In the genomic region with DNA sequence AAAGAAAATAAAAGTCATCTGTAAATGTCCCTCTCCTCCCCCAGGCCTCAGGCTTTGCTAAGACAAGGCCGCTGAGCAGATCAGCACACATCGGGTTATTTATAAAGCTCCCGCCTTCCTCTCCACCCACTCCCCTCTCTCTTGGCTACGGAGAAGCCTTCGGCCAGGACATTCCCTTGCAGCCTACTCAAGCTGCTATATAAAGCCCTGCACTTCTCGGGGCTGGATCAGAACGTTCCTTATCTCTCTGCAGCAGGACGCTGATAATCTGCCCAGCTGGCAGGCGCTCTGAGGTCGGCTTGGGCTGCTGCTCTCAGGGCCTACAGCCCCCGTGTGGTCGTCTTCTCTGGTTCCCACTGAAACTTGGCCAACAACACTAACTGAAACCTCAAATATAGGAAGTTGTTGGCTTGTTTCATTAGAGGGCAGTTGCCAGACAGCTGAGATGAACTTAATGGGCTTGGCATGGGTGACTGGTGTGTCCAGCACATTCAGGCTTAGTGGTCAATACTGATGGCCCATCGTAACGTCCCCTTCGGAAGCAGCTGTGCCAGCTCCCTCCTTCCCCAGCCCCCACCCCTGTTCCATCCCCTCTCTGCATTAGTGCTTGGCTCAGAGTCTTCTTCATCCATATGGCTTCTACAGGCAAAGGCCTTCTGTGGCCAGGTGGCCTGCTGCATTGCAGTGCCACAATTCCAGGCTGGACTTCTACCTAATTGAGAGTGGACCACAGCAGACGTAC, we compare ENCODE assay signal across 1 cellular context.
TF ChIP-seq lines count a peak whose summit lies in the region.

No MANE protein-coding gene starts in this region.

TF ChIP-seq in K562, 482 proteins besides CTCF, POLR2A, EP300 and RAD21 (continued from another document and continues in another):
- TF ChIP-seq, protein P1, sequence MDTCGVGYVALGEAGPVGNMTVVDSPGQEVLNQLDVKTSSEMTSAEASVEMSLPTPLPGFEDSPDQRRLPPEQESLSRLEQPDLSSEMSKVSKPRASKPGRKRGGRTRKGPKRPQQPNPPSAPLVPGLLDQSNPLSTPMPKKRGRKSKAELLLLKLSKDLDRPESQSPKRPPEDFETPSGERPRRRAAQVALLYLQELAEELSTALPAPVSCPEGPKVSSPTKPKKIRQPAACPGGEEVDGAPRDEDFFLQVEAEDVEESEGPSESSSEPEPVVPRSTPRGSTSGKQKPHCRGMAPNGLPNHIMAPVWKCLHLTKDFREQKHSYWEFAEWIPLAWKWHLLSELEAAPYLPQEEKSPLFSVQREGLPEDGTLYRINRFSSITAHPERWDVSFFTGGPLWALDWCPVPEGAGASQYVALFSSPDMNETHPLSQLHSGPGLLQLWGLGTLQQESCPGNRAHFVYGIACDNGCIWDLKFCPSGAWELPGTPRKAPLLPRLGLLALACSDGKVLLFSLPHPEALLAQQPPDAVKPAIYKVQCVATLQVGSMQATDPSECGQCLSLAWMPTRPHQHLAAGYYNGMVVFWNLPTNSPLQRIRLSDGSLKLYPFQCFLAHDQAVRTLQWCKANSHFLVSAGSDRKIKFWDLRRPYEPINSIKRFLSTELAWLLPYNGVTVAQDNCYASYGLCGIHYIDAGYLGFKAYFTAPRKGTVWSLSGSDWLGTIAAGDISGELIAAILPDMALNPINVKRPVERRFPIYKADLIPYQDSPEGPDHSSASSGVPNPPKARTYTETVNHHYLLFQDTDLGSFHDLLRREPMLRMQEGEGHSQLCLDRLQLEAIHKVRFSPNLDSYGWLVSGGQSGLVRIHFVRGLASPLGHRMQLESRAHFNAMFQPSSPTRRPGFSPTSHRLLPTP (IDR thresholded peaks at IDR 0.05; ENCODE audit: borderline replicate concordance, extremely low read depth, insufficient read length) = no peak
- TF ChIP-seq ATF1 (CRISPR knock-in tag; IDR thresholded peaks at IDR 0.05) (no peak), ATF1 (tag; IDR thresholded peaks at IDR 0.05) (peak; percentile 80), PHB2 (IDR thresholded peaks at IDR 0.05; ENCODE audit: low read depth) (peak; percentile 91), NR2C1 (IDR thresholded peaks at IDR 0.05) (peak; percentile 61; the same call in 1 of the 2 replicates), NR2C1 (tag; IDR thresholded peaks at IDR 0.05) (peak; percentile 80), ETV5 (CRISPR knock-in tag; IDR thresholded peaks at IDR 0.05; ENCODE audit: low read depth) (peak; percentile 51; the same call in 1 of the 2 replicates), ZNF668 (CRISPR knock-in tag; IDR thresholded peaks at IDR 0.05) (no peak), SRF (CRISPR knock-in tag; IDR thresholded peaks at IDR 0.05) (peak in 1 of 2 experiments; percentile 89; a peak in 1 of 4 replicates), HSF4 (CRISPR knock-in tag; IDR thresholded peaks at IDR 0.05; ENCODE audit: borderline replicate concordance) (no peak), RB1 (IDR thresholded peaks at IDR 0.05; ENCODE audit: low read depth) (peak; percentile 84), MEF2D (tag; conservative IDR thresholded peaks at IDR 0.05; ENCODE audit: low read depth) (peak; percentile 99), KLF10 (CRISPR knock-in tag; IDR thresholded peaks at IDR 0.05) (no peak), FOXK2 (conservative IDR thresholded peaks at IDR 0.05 in 1 of 2, IDR thresholded peaks at IDR 0.05 in 1 of 2; ENCODE audit: low read depth in 2 of 2) (peak in 1 of 2 experiments; percentile 88), ZNF197 (CRISPR knock-in tag; IDR thresholded peaks at IDR 0.05; ENCODE audit: low read depth) (peak; percentile 95; the same call in 1 of the 2 replicates), ZNF311 (CRISPR knock-in tag; IDR thresholded peaks at IDR 0.05) (peak; percentile 86), NONO (IDR thresholded peaks at IDR 0.05; ENCODE audit: low read depth in 2 of 2, low read length in 1 of 2) (peak in 1 of 2 experiments; percentile 96; a peak in 2 of 4 replicates), ZNF75A (CRISPR knock-in tag; IDR thresholded peaks at IDR 0.05) (no peak), ZNF436 (CRISPR knock-in tag; IDR thresholded peaks at IDR 0.05) (no peak), NELFE (IDR thresholded peaks at IDR 0.05; ENCODE audit: insufficient read depth, insufficient read length) (no peak), ZFP1 (CRISPR knock-in tag; IDR thresholded peaks at IDR 0.05) (no peak), ZNF212 (CRISPR knock-in tag; IDR thresholded peaks at IDR 0.05) (0 out of 2 replicates have a peak, but pooled peaks have one; percentile 75), GATAD2B (IDR thresholded peaks at IDR 0.05; ENCODE audit: borderline replicate concordance) (peak; percentile 98), HDAC3 (IDR thresholded peaks at IDR 0.05; ENCODE audit: borderline replicate concordance, partially characterized antibody) (peak; percentile 98), PYGO2 (tag; IDR thresholded peaks at IDR 0.05) (peak; percentile 81), NFE2 (IDR thresholded peaks at IDR 0.05; ENCODE audit: low read depth) (peak; percentile 67), ZNF644 (tag; IDR thresholded peaks at IDR 0.05; ENCODE audit: low read depth) (peak; percentile 92), MAZ (CRISPR knock-in tag; conservative IDR thresholded peaks at IDR 0.05 in 1 of 2, IDR thresholded peaks at IDR 0.05 in 1 of 2) (peak; percentile 94 to 97), ZNF583 (CRISPR knock-in tag; IDR thresholded peaks at IDR 0.05) (peak; percentile 81), NCOA6 (IDR thresholded peaks at IDR 0.05) (no peak)
- TF ChIP-seq, protein P2, sequence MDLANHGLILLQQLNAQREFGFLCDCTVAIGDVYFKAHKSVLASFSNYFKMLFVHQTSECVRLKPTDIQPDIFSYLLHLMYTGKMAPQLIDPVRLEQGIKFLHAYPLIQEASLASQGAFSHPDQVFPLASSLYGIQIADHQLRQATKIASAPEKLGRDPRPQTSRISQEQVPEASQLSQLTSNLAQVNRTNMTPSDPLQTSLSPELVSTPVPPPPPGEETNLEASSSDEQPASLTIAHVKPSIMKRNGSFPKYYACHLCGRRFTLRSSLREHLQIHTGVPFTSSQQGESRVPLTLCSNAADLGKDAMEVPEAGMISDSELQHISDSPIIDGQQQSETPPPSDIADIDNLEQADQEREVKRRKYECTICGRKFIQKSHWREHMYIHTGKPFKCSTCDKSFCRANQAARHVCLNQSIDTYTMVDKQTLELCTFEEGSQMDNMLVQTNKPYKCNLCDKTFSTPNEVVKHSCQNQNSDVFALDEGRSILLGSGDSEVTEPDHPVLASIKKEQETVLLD (IDR thresholded peaks at IDR 0.05) = peak; percentile 86
- TF ChIP-seq, protein P3, sequence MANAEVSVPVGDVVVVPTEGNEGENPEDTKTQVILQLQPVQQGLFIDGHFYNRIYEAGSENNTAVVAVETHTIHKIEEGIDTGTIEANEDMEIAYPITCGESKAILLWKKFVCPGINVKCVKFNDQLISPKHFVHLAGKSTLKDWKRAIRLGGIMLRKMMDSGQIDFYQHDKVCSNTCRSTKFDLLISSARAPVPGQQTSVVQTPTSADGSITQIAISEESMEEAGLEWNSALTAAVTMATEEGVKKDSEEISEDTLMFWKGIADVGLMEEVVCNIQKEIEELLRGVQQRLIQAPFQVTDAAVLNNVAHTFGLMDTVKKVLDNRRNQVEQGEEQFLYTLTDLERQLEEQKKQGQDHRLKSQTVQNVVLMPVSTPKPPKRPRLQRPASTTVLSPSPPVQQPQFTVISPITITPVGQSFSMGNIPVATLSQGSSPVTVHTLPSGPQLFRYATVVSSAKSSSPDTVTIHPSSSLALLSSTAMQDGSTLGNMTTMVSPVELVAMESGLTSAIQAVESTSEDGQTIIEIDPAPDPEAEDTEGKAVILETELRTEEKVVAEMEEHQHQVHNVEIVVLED (CRISPR knock-in tag; IDR thresholded peaks at IDR 0.05) = peak; percentile 59
- TF ChIP-seq, protein P4, sequence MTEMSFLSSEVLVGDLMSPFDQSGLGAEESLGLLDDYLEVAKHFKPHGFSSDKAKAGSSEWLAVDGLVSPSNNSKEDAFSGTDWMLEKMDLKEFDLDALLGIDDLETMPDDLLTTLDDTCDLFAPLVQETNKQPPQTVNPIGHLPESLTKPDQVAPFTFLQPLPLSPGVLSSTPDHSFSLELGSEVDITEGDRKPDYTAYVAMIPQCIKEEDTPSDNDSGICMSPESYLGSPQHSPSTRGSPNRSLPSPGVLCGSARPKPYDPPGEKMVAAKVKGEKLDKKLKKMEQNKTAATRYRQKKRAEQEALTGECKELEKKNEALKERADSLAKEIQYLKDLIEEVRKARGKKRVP (CRISPR knock-in tag; IDR thresholded peaks at IDR 0.05) = peak; percentile 74; the same call in 1 of the 2 replicates
- TF ChIP-seq, protein P5, sequence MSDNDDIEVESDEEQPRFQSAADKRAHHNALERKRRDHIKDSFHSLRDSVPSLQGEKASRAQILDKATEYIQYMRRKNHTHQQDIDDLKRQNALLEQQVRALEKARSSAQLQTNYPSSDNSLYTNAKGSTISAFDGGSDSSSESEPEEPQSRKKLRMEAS (CRISPR knock-in tag; IDR thresholded peaks at IDR 0.05) = peak; percentile 86
- TF ChIP-seq, protein P6, sequence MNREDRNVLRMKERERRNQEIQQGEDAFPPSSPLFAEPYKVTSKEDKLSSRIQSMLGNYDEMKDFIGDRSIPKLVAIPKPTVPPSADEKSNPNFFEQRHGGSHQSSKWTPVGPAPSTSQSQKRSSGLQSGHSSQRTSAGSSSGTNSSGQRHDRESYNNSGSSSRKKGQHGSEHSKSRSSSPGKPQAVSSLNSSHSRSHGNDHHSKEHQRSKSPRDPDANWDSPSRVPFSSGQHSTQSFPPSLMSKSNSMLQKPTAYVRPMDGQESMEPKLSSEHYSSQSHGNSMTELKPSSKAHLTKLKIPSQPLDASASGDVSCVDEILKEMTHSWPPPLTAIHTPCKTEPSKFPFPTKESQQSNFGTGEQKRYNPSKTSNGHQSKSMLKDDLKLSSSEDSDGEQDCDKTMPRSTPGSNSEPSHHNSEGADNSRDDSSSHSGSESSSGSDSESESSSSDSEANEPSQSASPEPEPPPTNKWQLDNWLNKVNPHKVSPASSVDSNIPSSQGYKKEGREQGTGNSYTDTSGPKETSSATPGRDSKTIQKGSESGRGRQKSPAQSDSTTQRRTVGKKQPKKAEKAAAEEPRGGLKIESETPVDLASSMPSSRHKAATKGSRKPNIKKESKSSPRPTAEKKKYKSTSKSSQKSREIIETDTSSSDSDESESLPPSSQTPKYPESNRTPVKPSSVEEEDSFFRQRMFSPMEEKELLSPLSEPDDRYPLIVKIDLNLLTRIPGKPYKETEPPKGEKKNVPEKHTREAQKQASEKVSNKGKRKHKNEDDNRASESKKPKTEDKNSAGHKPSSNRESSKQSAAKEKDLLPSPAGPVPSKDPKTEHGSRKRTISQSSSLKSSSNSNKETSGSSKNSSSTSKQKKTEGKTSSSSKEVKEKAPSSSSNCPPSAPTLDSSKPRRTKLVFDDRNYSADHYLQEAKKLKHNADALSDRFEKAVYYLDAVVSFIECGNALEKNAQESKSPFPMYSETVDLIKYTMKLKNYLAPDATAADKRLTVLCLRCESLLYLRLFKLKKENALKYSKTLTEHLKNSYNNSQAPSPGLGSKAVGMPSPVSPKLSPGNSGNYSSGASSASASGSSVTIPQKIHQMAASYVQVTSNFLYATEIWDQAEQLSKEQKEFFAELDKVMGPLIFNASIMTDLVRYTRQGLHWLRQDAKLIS (CRISPR knock-in tag; IDR thresholded peaks at IDR 0.05) = peak; percentile 86
- TF ChIP-seq, protein P7, sequence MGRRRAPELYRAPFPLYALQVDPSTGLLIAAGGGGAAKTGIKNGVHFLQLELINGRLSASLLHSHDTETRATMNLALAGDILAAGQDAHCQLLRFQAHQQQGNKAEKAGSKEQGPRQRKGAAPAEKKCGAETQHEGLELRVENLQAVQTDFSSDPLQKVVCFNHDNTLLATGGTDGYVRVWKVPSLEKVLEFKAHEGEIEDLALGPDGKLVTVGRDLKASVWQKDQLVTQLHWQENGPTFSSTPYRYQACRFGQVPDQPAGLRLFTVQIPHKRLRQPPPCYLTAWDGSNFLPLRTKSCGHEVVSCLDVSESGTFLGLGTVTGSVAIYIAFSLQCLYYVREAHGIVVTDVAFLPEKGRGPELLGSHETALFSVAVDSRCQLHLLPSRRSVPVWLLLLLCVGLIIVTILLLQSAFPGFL (CRISPR knock-in tag; IDR thresholded peaks at IDR 0.05) = no peak
- TF ChIP-seq, protein P8, sequence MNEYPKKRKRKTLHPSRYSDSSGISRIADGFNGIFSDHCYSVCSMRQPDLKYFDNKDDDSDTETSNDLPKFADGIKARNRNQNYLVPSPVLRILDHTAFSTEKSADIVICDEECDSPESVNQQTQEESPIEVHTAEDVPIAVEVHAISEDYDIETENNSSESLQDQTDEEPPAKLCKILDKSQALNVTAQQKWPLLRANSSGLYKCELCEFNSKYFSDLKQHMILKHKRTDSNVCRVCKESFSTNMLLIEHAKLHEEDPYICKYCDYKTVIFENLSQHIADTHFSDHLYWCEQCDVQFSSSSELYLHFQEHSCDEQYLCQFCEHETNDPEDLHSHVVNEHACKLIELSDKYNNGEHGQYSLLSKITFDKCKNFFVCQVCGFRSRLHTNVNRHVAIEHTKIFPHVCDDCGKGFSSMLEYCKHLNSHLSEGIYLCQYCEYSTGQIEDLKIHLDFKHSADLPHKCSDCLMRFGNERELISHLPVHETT (CRISPR knock-in tag; conservative IDR thresholded peaks at IDR 0.05 in 1 of 2, IDR thresholded peaks at IDR 0.05 in 1 of 2) = peak in 1 of 2 experiments; percentile 91; a peak in 2 of 4 replicates
- TF ChIP-seq, protein P9, sequence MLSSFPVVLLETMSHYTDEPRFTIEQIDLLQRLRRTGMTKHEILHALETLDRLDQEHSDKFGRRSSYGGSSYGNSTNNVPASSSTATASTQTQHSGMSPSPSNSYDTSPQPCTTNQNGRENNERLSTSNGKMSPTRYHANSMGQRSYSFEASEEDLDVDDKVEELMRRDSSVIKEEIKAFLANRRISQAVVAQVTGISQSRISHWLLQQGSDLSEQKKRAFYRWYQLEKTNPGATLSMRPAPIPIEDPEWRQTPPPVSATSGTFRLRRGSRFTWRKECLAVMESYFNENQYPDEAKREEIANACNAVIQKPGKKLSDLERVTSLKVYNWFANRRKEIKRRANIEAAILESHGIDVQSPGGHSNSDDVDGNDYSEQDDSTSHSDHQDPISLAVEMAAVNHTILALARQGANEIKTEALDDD (IDR thresholded peaks at IDR 0.05) = peak; percentile 49; the same call in 1 of the 2 replicates
- TF ChIP-seq, protein P10, sequence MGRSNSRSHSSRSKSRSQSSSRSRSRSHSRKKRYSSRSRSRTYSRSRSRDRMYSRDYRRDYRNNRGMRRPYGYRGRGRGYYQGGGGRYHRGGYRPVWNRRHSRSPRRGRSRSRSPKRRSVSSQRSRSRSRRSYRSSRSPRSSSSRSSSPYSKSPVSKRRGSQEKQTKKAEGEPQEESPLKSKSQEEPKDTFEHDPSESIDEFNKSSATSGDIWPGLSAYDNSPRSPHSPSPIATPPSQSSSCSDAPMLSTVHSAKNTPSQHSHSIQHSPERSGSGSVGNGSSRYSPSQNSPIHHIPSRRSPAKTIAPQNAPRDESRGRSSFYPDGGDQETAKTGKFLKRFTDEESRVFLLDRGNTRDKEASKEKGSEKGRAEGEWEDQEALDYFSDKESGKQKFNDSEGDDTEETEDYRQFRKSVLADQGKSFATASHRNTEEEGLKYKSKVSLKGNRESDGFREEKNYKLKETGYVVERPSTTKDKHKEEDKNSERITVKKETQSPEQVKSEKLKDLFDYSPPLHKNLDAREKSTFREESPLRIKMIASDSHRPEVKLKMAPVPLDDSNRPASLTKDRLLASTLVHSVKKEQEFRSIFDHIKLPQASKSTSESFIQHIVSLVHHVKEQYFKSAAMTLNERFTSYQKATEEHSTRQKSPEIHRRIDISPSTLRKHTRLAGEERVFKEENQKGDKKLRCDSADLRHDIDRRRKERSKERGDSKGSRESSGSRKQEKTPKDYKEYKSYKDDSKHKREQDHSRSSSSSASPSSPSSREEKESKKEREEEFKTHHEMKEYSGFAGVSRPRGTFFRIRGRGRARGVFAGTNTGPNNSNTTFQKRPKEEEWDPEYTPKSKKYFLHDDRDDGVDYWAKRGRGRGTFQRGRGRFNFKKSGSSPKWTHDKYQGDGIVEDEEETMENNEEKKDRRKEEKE (IDR thresholded peaks at IDR 0.05; ENCODE audit: borderline replicate concordance in 1 of 2, control insufficient read depth in 1 of 2, low read depth in 2 of 2, low read length in 1 of 2) = peak in 1 of 2 experiments; percentile 86; a peak in 1 of 4 replicates
